ENCODE assay signal across 10 cellular contexts in the genomic region with DNA sequence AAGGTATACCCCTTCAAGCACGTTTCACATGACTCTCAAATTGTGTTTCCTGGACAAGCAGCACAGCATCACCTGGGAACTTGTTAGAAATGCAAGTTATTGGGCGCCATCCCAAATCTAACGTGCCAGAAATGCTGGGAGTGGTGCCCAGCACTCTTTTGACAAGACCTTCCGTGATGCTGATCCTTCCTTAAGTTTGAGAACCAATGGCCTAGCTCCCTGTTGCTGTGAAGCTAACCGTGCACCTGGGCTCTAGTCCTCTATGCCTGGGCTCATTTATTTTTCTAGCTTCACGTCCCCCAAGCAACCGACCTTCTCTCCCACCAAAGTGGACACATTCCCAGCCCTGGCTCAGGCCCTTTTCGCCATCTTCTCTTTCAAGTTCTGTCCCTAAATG. TPM values are rescaled to one million over a fixed set of nuclear protein-coding genes. Genes with fewer than 3 reads are reported as not detected.
DNase-seq lines count a peak whose midpoint lies in the region; ATAC-seq and TF ChIP-seq lines count a peak whose summit lies in the region.
"Had no signal": no experiment of that assay in that cellular context is flagged by ENCODE, and none has a peak within 500 bp of the region (broad histone marks: within the 10 kb centered on the region; RNA-seq: fewer than 3 reads in every experiment).

No MANE protein-coding gene starts in this region.

- no peak for TF ChIP-seq CTCF in heart right ventricle (IDR thresholded peaks at IDR 0.05)
- TF ChIP-seq CTCF in body of pancreas (IDR thresholded peaks at IDR 0.05) = no peak
- TF ChIP-seq CTCF in uterus (IDR thresholded peaks at IDR 0.05) = no peak

- peaks cover 0 to 7% (median 0%) of the 10 kb centered on the region in 7 donors for H3K27me3 ChIP-seq in heart right ventricle
- no peaks in the 10 kb centered on the region for H3K27me3 ChIP-seq in body of pancreas
- no peaks in the 10 kb centered on the region for H3K27me3 ChIP-seq in mononuclear cell (ENCODE audit: insufficient read depth, low read length)
- H3K27me3 ChIP-seq in uterus = no peaks in the 10 kb centered on the region

- H3K4me3 ChIP-seq in heart right ventricle (peak overlapping the region; percentile 12 to 61 (median 58)), body of pancreas (no peak overlapping the region), mononuclear cell (ENCODE audit: low read length) (peak overlapping the region; percentile 22), uterus (peak overlapping the region; percentile 16 to 47)

- peaks cover 0 to 36% (median 8%) of the 10 kb centered on the region in 9 donors for H3K36me3 ChIP-seq in heart right ventricle
- H3K36me3 ChIP-seq in body of pancreas (replicated peaks in 1 of 2; ENCODE audit: insufficient read depth in 1 of 2, low read depth in 2 of 2) = peaks cover under 1 to 10% of the 10 kb centered on the region in 2 donors
- no peaks in the 10 kb centered on the region for H3K36me3 ChIP-seq in uterus

- DNase-seq in heart right ventricle (no peak), left cardiac atrium (no peak), body of pancreas (peak in 3 of 4 donors; percentile 47 to 51 (median 48)), uterus (no peak), NCI-H2196 (lab: John Stamatoyannopoulos, UW; ENCODE audit: unreplicated experiment) (no peak)
- DNase-seq: effector CD8-positive, alpha-beta T cell had no signal

- no peak for ATAC-seq in heart right ventricle
- ATAC-seq in left cardiac atrium = no peak
- ATAC-seq in body of pancreas = no peak
- no peak for ATAC-seq in HG03378 (IDR thresholded peaks at IDR 0.05; ENCODE audit: unreplicated experiment)
- no peak for ATAC-seq in HG03439 (IDR thresholded peaks at IDR 0.05; ENCODE audit: unreplicated experiment)

- H3K9me3 ChIP-seq in heart right ventricle (no peaks in the 10 kb centered on the region), body of pancreas (no peaks in the 10 kb centered on the region), mononuclear cell (ENCODE audit: low read depth, low read length) (no peaks in the 10 kb centered on the region), uterus (no peaks in the 10 kb centered on the region)

- intact Hi-C loops in heart right ventricle (cut with DNase I) (loop anchor here in 6 of 10 donors (10.0 kb wide), 3 partner anchors 51 to 521 kb away; no protein-coding TSS in a partner anchor), left cardiac atrium (cut with DNase I) (loop anchor here in 1 of 2 donors (10.0 kb wide), 1 partner anchor 51 kb away; no protein-coding TSS in a partner anchor), body of pancreas (cut with DNase I) (no loop called here), uterus (cut with DNase I; ENCODE audit: low total_unique reads) (loop anchor here (10.0 kb wide), 1 partner anchor 51 kb away; no protein-coding TSS in a partner anchor)

- no peak for TF ChIP-seq POLR2A in body of pancreas (IDR thresholded peaks at IDR 0.05)
- no peak for TF ChIP-seq POLR2A in uterus (IDR thresholded peaks at IDR 0.05)

- WGBS in heart right ventricle, 2 donors = 43 to 51% methylated on average over 8 of the region's 8 CpGs
- 37 to 46% methylated on average over 8 of the region's 8 CpGs for WGBS in body of pancreas, 2 donors

- peak overlapping the region in 5 of 10 donors; percentile 35 to 63 (median 39) for H3K27ac ChIP-seq in heart right ventricle
- H3K27ac ChIP-seq in body of pancreas = peak overlapping the region in 1 of 4 donors; percentile 35
- H3K27ac ChIP-seq in uterus = peak overlapping the region; percentile 39 to 66

- peaks cover 0 to 39% (median 29%) of the 10 kb centered on the region in 9 donors for H3K4me1 ChIP-seq in heart right ventricle
- peaks cover 31% of the 10 kb centered on the region for H3K4me1 ChIP-seq in body of pancreas
- H3K4me1 ChIP-seq in mononuclear cell (ENCODE audit: insufficient read depth, low read length) = peaks cover 31% of the 10 kb centered on the region
- H3K4me1 ChIP-seq in uterus = peaks cover 0 to 7% of the 10 kb centered on the region in 2 donors

RNA-seq across cellular contexts. Expression of gene BEST4, which starts 4.3 kb away (rescaled TPM):
- total RNA-seq in heart right ventricle (under 1 TPM in 5 of 10 donors, not detected in 5; 0.11 to 0.31 (median 0.16) TPM), left cardiac atrium (under 1 TPM; 0.12 to 0.31 TPM), body of pancreas (under 1 TPM in 1 of 2 donors, not detected in 1; 0.26 TPM), mononuclear cell (0.21 TPM), uterus (1 to 10 TPM in 1 of 4 donors, under 1 TPM in 1, not detected in 2; 0.21 to 1.0 TPM)
- polyA plus RNA-seq in heart right ventricle = under 1 TPM; 0.07 to 0.44 TPM
- total RNA-seq: RPMI7951 had no signal

RNA-seq across cellular contexts. Expression of gene RPS8, which starts 8.4 kb away (rescaled TPM):
- total RNA-seq in heart right ventricle (1,000 to 10,000 TPM in 1 of 10 donors, 100 to 1,000 TPM in 9; 587 to 1,039 (median 681) TPM), left cardiac atrium (100 to 1,000 TPM; 950 to 999 TPM), body of pancreas (1,000 to 10,000 TPM; 1,064 to 1,413 TPM), mononuclear cell (2,122 TPM), uterus (1,000 to 10,000 TPM; 2,651 to 7,196 (median 4,456) TPM)
- polyA plus RNA-seq in heart right ventricle = 1,000 to 10,000 TPM; 1,461 to 1,942 TPM

RNA-seq across cellular contexts. Expression of gene PLK3, which starts 16.5 kb away (rescaled TPM):
- total RNA-seq in heart right ventricle = 10 to 100 TPM in 1 of 10 donors, 1 to 10 TPM in 9; 2.9 to 10.3 (median 6.8) TPM
- 10 to 100 TPM in 1 of 2 donors, 1 to 10 TPM in 1; 8.7 to 12.7 TPM for polyA plus RNA-seq in heart right ventricle
- total RNA-seq in left cardiac atrium = 10 to 100 TPM in 1 of 2 donors, 1 to 10 TPM in 1; 7.6 to 16.1 TPM
- total RNA-seq in body of pancreas = 10 to 100 TPM; 20.8 to 29.7 TPM
- 224 TPM for total RNA-seq in mononuclear cell
- 10 to 100 TPM in 3 of 4 donors, 1 to 10 TPM in 1; 1.8 to 36.6 (median 21.1) TPM for total RNA-seq in uterus

RNA-seq across cellular contexts. Expression of gene DYNLT4, which starts 23.5 kb away (rescaled TPM):
- 1 to 10 TPM in 3 of 10 donors, under 1 TPM in 5, not detected in 2; 0.51 to 2.0 (median 0.71) TPM for total RNA-seq in heart right ventricle
- 1 to 10 TPM in 1 of 2 donors, under 1 TPM in 1; 0.59 to 1.8 TPM for polyA plus RNA-seq in heart right ventricle
- under 1 TPM; 0.71 to 0.79 TPM for total RNA-seq in left cardiac atrium
- total RNA-seq in body of pancreas = 1 to 10 TPM in 1 of 2 donors, not detected in 1; 2.9 TPM
- total RNA-seq in mononuclear cell = 4.6 TPM
- total RNA-seq in uterus = 1 to 10 TPM in 1 of 4 donors, not detected in 3; 4.4 TPM

RNA-seq across cellular contexts. Expression of gene BTBD19, which starts 24.6 kb away (rescaled TPM):
- total RNA-seq in heart right ventricle (1 to 10 TPM; 1.8 to 4.1 (median 3.2) TPM), left cardiac atrium (1 to 10 TPM; 4.0 to 8.6 TPM), body of pancreas (1 to 10 TPM; 5.7 to 9.9 TPM), mononuclear cell (8.7 TPM), uterus (10 to 100 TPM in 1 of 4 donors, 1 to 10 TPM in 3; 3.8 to 41.9 (median 6.6) TPM)
- polyA plus RNA-seq in heart right ventricle = 10 to 100 TPM in 1 of 2 donors, 1 to 10 TPM in 1; 2.2 to 12.5 TPM

Comparison
In these comparisons a context has a peak if more than half of its experiments do, and no peak if none do; other contexts are left out.
1. DNase-seq: peak in body of pancreas (3 of 4); none in heart right ventricle (0 of 2), left cardiac atrium (single experiment), uterus (0 of 2) and NCI-H2196 (single experiment).
2. H3K4me3 ChIP-seq: peak in heart right ventricle (10 of 10), mononuclear cell (single experiment) and uterus (2 of 2); none in body of pancreas (0 of 2).